Comparison of ENCODE assay signal across 14 cellular contexts in genomic region chr3:145906755-145907154, GRCh38.
A peak's percentile ranks its signal among the peaks of the same experiment; 100 is the strongest.
DNase-seq lines count a peak whose midpoint lies in the region; ATAC-seq, FAIRE-seq and TF ChIP-seq lines count a peak whose summit lies in the region.
"Had no signal": no experiment of that assay in that cellular context is flagged by ENCODE, and none has a peak within 500 bp of the region (broad histone marks: within the 10 kb centered on the region; RNA-seq: fewer than 3 reads in every experiment).

No MANE protein-coding gene starts in this region.

- TF ChIP-seq POLR2A in GM12878 (IDR thresholded peaks at IDR 0.05; ENCODE audit: low read depth, low read length): no peak

- in situ Hi-C loops in GM12878 (cut with MboI): no loop called here

- H3K27me3 ChIP-seq in right atrium auricular region: no peaks in the 10 kb centered on the region
- no peaks in the 10 kb centered on the region for H3K27me3 ChIP-seq in GM12878 (replicated peaks in 1 of 2; ENCODE audit: control insufficient read depth in 2 of 2, insufficient read depth in 2 of 2, low read length in 1 of 2)

- H2AFZ ChIP-seq in GM12878 (ENCODE audit: control insufficient read depth, low read depth, low read length): no peak overlapping the region

- intact Hi-C loops in Right ventricle myocardium inferior (cut with DNase I) (no loop called here), GM12878 (cut with micrococcal nuclease; ENCODE audit: unreplicated experiment) (no loop called here), sciatic nerve (cut with DNase I) (no loop called here)

- H3K4me1 ChIP-seq in right atrium auricular region: no peaks in the 10 kb centered on the region
- no peaks in the 10 kb centered on the region for H3K4me1 ChIP-seq in GM12878 (ENCODE audit: control insufficient read depth, insufficient read depth, low read length)
- H3K4me1 ChIP-seq: Caco-2 had no signal

- SMC1A ChIA-PET in GM12878 (lab: Charles Lee; ENCODE audit: uncharacterized antibody, unreplicated experiment): interaction anchor here (1.0 to 1.8 kb wide), 2 partner anchors 11 to 55 kb away, joined by 3 to 5 read pairs; no protein-coding TSS in a partner anchor

- DNase-seq in Right ventricle myocardium inferior (ENCODE audit: missing footprints): peak; percentile 63
- DNase-seq in right atrium auricular region (ENCODE audit: low spot score): no peak
- DNase-seq in NCI-H2171 (lab: John Stamatoyannopoulos, UW): peak; percentile 8
- DNase-seq in GM12878 (ENCODE audit: low read depth, low spot score): no peak
- no peak for DNase-seq in sciatic nerve (ENCODE audit: low spot score)
- DNase-seq in SHP77 (lab: John Stamatoyannopoulos, UW): no peak
- DNase-seq in H4 (ENCODE audit: low spot score): no peak
- DNase-seq: Caco-2; CD8-positive, alpha-beta T cell; DND-41; GDM1; H7 had no signal

- no peaks in the 10 kb centered on the region for H3K79me2 ChIP-seq in GM12878 (ENCODE audit: control insufficient read depth, insufficient read depth, low read length)

- H3K27ac ChIP-seq in right atrium auricular region: no peak overlapping the region
- no peak overlapping the region for H3K27ac ChIP-seq in GM12878 (ENCODE audit: control insufficient read depth, insufficient read depth)
- H3K27ac ChIP-seq: 22Rv1, HL-60 had no signal

- TF ChIP-seq RAD21 in GM12878 (IDR thresholded peaks at IDR 0.05; ENCODE audit: insufficient read depth, low read depth, low read length): no peak

- TF ChIP-seq CTCF in right atrium auricular region (IDR thresholded peaks at IDR 0.05) (no peak), GM12878 (IDR thresholded peaks at IDR 0.05 in 2 of 3, conservative IDR thresholded peaks at IDR 0.05 in 1 of 3; ENCODE audit: control insufficient read depth in 2 of 3, extremely low read depth in 1 of 3, insufficient read depth in 1 of 3, low read depth in 3 of 3, low read length in 3 of 3) (no peak)

- CTCF ChIA-PET in GM12878 (lab: Yijun Ruan, JAX): interaction anchor here (0.9 kb wide), 1 partner anchor 41 kb away, joined by 5 read pairs; no protein-coding TSS in a partner anchor

- no TSS peak for BruUV-seq in GM12878 (replicated peaks; lab: Mats Ljungman, UMichigan)

- 13% methylated on average over 2 of the region's 2 CpGs for WGBS in GM12878 (ENCODE audit: insufficient coverage, insufficient replicate concordance, low lambda C conversion rate, missing lambda C conversion rate)

- no peaks in the 10 kb centered on the region for H4K20me1 ChIP-seq in GM12878 (ENCODE audit: control insufficient read depth, insufficient read depth)

- H3K4me2 ChIP-seq in GM12878 (ENCODE audit: control insufficient read depth, insufficient read depth): no peak overlapping the region

- H3K36me3 ChIP-seq in right atrium auricular region (no peaks in the 10 kb centered on the region), GM12878 (ENCODE audit: control insufficient read depth in 2 of 2, insufficient read depth in 2 of 2, low read length in 1 of 2) (no peaks in the 10 kb centered on the region)

- TF ChIP-seq EP300 in GM12878 (IDR thresholded peaks at IDR 0.05; ENCODE audit: borderline replicate concordance in 1 of 2, control insufficient read depth in 1 of 2, low read depth in 2 of 2, low read length in 2 of 2): no peak

- no peaks in the 10 kb centered on the region for H3K9me3 ChIP-seq in right atrium auricular region
- no peaks in the 10 kb centered on the region for H3K9me3 ChIP-seq in GM12878 (replicated peaks; ENCODE audit: control insufficient read depth, insufficient read depth, low read length)
- H3K9me3 ChIP-seq: Caco-2 had no signal

- POLR2A ChIA-PET in GM12878 (lab: Charles Lee): interaction anchor here (0.5 kb wide), 1 partner anchor 43 kb away, joined by 3 read pairs; no protein-coding TSS in a partner anchor

- no peak for ATAC-seq in Right ventricle myocardium inferior
- peak; percentile 23; the same call in 1 of the 3 replicates for ATAC-seq in GM12878
- ATAC-seq in sciatic nerve: peak; percentile 52
- ATAC-seq: CD8-positive, alpha-beta T cell had no signal

- no peak for FAIRE-seq in GM12878 (lab: Jason Lieb, UNC)

- H3K4me3 ChIP-seq in right atrium auricular region (no peak overlapping the region), GM12878 (no peak overlapping the region)

- H3K9ac ChIP-seq in GM12878 (ENCODE audit: control insufficient read depth, insufficient read depth, low read length): no peak overlapping the region

- RAD21 ChIA-PET in GM12878 (lab: Charles Lee; ENCODE audit: unreplicated experiment): no interaction called here

TF ChIP-seq in GM12878, 131 proteins besides CTCF, POLR2A, EP300 and RAD21:
- TF ChIP-seq SP1 (IDR thresholded peaks at IDR 0.05; ENCODE audit: low read depth, low read length) (no peak), SRF (IDR thresholded peaks at IDR 0.05; ENCODE audit: low read depth in 2 of 2, low read length in 2 of 2) (no peak), STAT3 (IDR thresholded peaks at IDR 0.05; ENCODE audit: low read depth, low read length) (no peak), RELA (IDR thresholded peaks at IDR 0.05; ENCODE audit: borderline replicate concordance, partially characterized antibody) (no peak), SMAD5 (IDR thresholded peaks at IDR 0.05; ENCODE audit: low read depth) (no peak), ZBTB33 (IDR thresholded peaks at IDR 0.05) (no peak), TARDBP (IDR thresholded peaks at IDR 0.05; ENCODE audit: borderline replicate concordance) (no peak), BHLHE40 (IDR thresholded peaks at IDR 0.05; ENCODE audit: borderline replicate concordance in 1 of 2, low read depth in 2 of 2, low read length in 1 of 2) (no peak), CHD2 (IDR thresholded peaks at IDR 0.05; ENCODE audit: borderline replicate concordance, low read depth, low read length) (no peak), JUND (IDR thresholded peaks at IDR 0.05; ENCODE audit: low read depth, low read length) (no peak), IRF3 (IDR thresholded peaks at IDR 0.05) (no peak), KAT2A (conservative IDR thresholded peaks at IDR 0.05; ENCODE audit: control insufficient read depth, low read depth, low read length) (no peak), RFX5 (IDR thresholded peaks at IDR 0.05; ENCODE audit: low read depth, low read length) (no peak)

Comparison
In these comparisons a context has a peak if more than half of its experiments do, and no peak if none do; other contexts are left out.
1. DNase-seq: peak in Right ventricle myocardium inferior (single experiment) and NCI-H2171 (single experiment); none in right atrium auricular region (single experiment), GM12878 (single experiment), sciatic nerve (single experiment), SHP77 (0 of 2) and H4 (single experiment).